30 cellular contexts compared by ENCODE assay signal in genomic region chr22:28656156-28656555, GRCh38.
"Had no signal": no experiment of that assay in that cellular context is flagged by ENCODE, and none has a peak within 500 bp of the region (broad histone marks: within the 10 kb centered on the region; RNA-seq: fewer than 3 reads in every experiment).

No MANE protein-coding gene starts in this region.

- H3K4me3 ChIP-seq: esophagus muscularis mucosa, heart right ventricle, lower lobe of right lung, pancreas, psoas muscle, skin epidermis, stomach, suprapubic skin, tibial nerve had no signal

- FAIRE-seq: frontal cortex, pancreas had no signal

- H3K4me1 ChIP-seq: esophagus muscularis mucosa, heart right ventricle, lower lobe of right lung, psoas muscle, stomach, suprapubic skin, tibial nerve had no signal

- DNase-seq: activated CD4-positive, alpha-beta T cell treated with anti-CD3 and anti-CD28 coated beads, Interleukin-2, amount 10 ng/mL, durations not matched to agents 24 days and 14 days; activated CD8-positive, alpha-beta memory T cell treated with anti-CD3 and anti-CD28 coated beads, Interleukin-2, amount 10 ng/mL, durations not matched to agents 7 days and 5 days; activated CD8-positive, alpha-beta T cell treated with anti-CD3 and anti-CD28 coated beads for 36 hours; activated T-cell treated with anti-CD3 and anti-CD28 coated beads for 4 hours; aorta; brain microvascular endothelial cell; central memory CD4-positive, alpha-beta T cell; dermis blood vessel endothelial cell; effector CD8-positive, alpha-beta T cell; heart right ventricle; lower lobe of right lung; naive thymus-derived CD8-positive, alpha-beta T cell; pancreas; psoas muscle; right cardiac atrium; stimulated activated CD4-positive, alpha-beta T cell treated with anti-CD3 and anti-CD28 coated beads, Interleukin-15, amount 100 ng/mL, for 24 hours; stomach; T1000 had no signal

- H3K4me1 Mint-ChIP-seq: activated CD4-positive, alpha-beta T cell treated with anti-CD3 and anti-CD28 coated beads, Interleukin-2, amount 10 ng/mL, durations not matched to agents 24 days and 14 days; activated CD8-positive, alpha-beta memory T cell treated with anti-CD3 and anti-CD28 coated beads, Interleukin-2, amount 10 ng/mL, durations not matched to agents 7 days and 5 days; activated T-helper 17 cell treated with anti-CD3 and anti-CD28 coated beads, Interleukin-2, amount 50 U/mL, for 72 hours; naive thymus-derived CD8-positive, alpha-beta T cell; stimulated activated memory B cell treated with anti-CD40 and anti-IgM and Interleukin-4, amounts not matched to agents 10 μg/mL and 1 μg/mL and 100 μg/mL, for 72 hours had no signal

- H3K9me3 ChIP-seq: esophagus muscularis mucosa, lower lobe of right lung, pancreas, psoas muscle, suprapubic skin had no signal

- H3K36me3 ChIP-seq: brain microvascular endothelial cell, lower lobe of right lung, pancreas, stomach, suprapubic skin had no signal

- H3K9me3 Mint-ChIP-seq: activated CD4-positive, alpha-beta T cell treated with anti-CD3 and anti-CD28 coated beads, Interleukin-2, amount 10 ng/mL, durations not matched to agents 24 days and 14 days; activated naive CD4-positive, alpha-beta T cell treated with anti-CD3 and anti-CD28 coated beads, Interleukin-2, amount 50 U/mL, for 72 hours; T-helper 1 cell treated with Interleukin-12 subunit alpha and Interleukin-12 subunit beta and Interleukin-4 antibody, amounts not matched to agents 30 μg/mL and 1 μg/mL, for 36 hours had no signal

- H3K4me3 Mint-ChIP-seq: activated CD4-positive, alpha-beta T cell treated with anti-CD3 and anti-CD28 coated beads, Interleukin-2, amount 10 ng/mL, durations not matched to agents 24 days and 14 days; activated CD8-positive, alpha-beta memory T cell treated with anti-CD3 and anti-CD28 coated beads, Interleukin-2, amount 10 ng/mL, durations not matched to agents 7 days and 5 days; activated CD8-positive, alpha-beta T cell treated with anti-CD3 and anti-CD28 coated beads for 36 hours; activated T-helper 17 cell treated with anti-CD3 and anti-CD28 coated beads, Interleukin-2, amount 50 U/mL, for 72 hours; naive thymus-derived CD8-positive, alpha-beta T cell; stimulated activated memory B cell treated with anti-CD40 and anti-IgM and Interleukin-4, amounts not matched to agents 10 μg/mL and 1 μg/mL and 100 μg/mL, for 72 hours; T-helper 1 cell treated with Interleukin-12 subunit alpha and Interleukin-12 subunit beta and Interleukin-4 antibody, amounts not matched to agents 30 μg/mL and 1 μg/mL, for 36 hours had no signal

- H3K36me3 Mint-ChIP-seq: activated CD8-positive, alpha-beta memory T cell treated with anti-CD3 and anti-CD28 coated beads, Interleukin-2, amount 10 ng/mL, durations not matched to agents 7 days and 5 days; activated naive CD4-positive, alpha-beta T cell treated with anti-CD3 and anti-CD28 coated beads, Interleukin-2, amount 50 U/mL, for 72 hours; stimulated activated memory B cell treated with anti-CD40 and anti-IgM and Interleukin-4, amounts not matched to agents 10 μg/mL and 1 μg/mL and 100 μg/mL, for 72 hours had no signal

- ATAC-seq: activated CD4-positive, CD25-positive, alpha-beta regulatory T cell treated with anti-CD3 and anti-CD28 coated beads, Interleukin-2, amount 50 U/mL, for 24 hours; activated CD8-positive, alpha-beta memory T cell treated with anti-CD3 and anti-CD28 coated beads, Interleukin-2, amount 10 ng/mL, durations not matched to agents 7 days and 5 days; activated CD8-positive, alpha-beta T cell treated with anti-CD3 and anti-CD28 coated beads for 36 hours; activated naive CD4-positive, alpha-beta T cell treated with anti-CD3 and anti-CD28 coated beads, Interleukin-2, amount 50 U/mL, for 72 hours; activated T-helper 17 cell treated with anti-CD3 and anti-CD28 coated beads, Interleukin-2, amount 50 U/mL, for 72 hours; heart right ventricle; left lobe of liver; lower lobe of right lung; naive thymus-derived CD8-positive, alpha-beta T cell; psoas muscle; stimulated activated memory B cell treated with anti-CD40 and anti-IgM and Interleukin-4, amounts not matched to agents 10 μg/mL and 1 μg/mL and 100 μg/mL, for 72 hours had no signal

- H3K27ac ChIP-seq: brain microvascular endothelial cell, esophagus muscularis mucosa, heart right ventricle, lower lobe of right lung, pancreas, psoas muscle, skin epidermis, stomach, suprapubic skin, tibial nerve, VCaP had no signal

- H3K27me3 ChIP-seq: brain microvascular endothelial cell, esophagus muscularis mucosa, pancreas, stomach, suprapubic skin, tibial nerve had no signal

- H3K27ac Mint-ChIP-seq: activated CD4-positive, alpha-beta T cell treated with anti-CD3 and anti-CD28 coated beads, Interleukin-2, amount 10 ng/mL, durations not matched to agents 24 days and 14 days; activated CD8-positive, alpha-beta memory T cell treated with anti-CD3 and anti-CD28 coated beads, Interleukin-2, amount 10 ng/mL, durations not matched to agents 7 days and 5 days; activated CD8-positive, alpha-beta T cell treated with anti-CD3 and anti-CD28 coated beads for 36 hours; activated naive CD4-positive, alpha-beta T cell treated with anti-CD3 and anti-CD28 coated beads, Interleukin-2, amount 50 U/mL, for 72 hours; activated T-helper 17 cell treated with anti-CD3 and anti-CD28 coated beads, Interleukin-2, amount 50 U/mL, for 72 hours; naive thymus-derived CD8-positive, alpha-beta T cell; stimulated activated memory B cell treated with anti-CD40 and anti-IgM and Interleukin-4, amounts not matched to agents 10 μg/mL and 1 μg/mL and 100 μg/mL, for 72 hours; T-helper 1 cell treated with Interleukin-12 subunit alpha and Interleukin-12 subunit beta and Interleukin-4 antibody, amounts not matched to agents 30 μg/mL and 1 μg/mL, for 36 hours had no signal
